Comparison of ENCODE assay signal across 10 cellular contexts in genomic region chr6:89299451-89299850, GRCh38. TPM values are rescaled to one million over a fixed set of nuclear protein-coding genes. Genes with fewer than 3 reads are reported as not detected.
DNase-seq lines count a peak whose midpoint lies in the region; ATAC-seq and TF ChIP-seq lines count a peak whose summit lies in the region.
"Had no signal": no experiment of that assay in that cellular context is flagged by ENCODE, and none has a peak within 500 bp of the region (broad histone marks: within the 10 kb centered on the region; RNA-seq: fewer than 3 reads in every experiment).

No MANE protein-coding gene starts in this region.

- no peaks in the 10 kb centered on the region; the same call in 1 of the 2 replicates for H3K9me2 ChIP-seq in GM23338 (ENCODE audit: insufficient read depth)

- no peak overlapping the region for H3K27ac ChIP-seq in CD4-positive, alpha-beta T cell (ENCODE audit: low read depth, low read length)
- H3K27ac ChIP-seq in GM23338 (ENCODE audit: low read depth), result no peak overlapping the region

- H3K27me3 Mint-ChIP-seq in CD4-positive, alpha-beta T cell, result no peaks in the 10 kb centered on the region
- H3K27me3 Mint-ChIP-seq in GM23338 (ENCODE audit: insufficient read depth, low read depth, poor library complexity), result peaks cover 13% of the 10 kb centered on the region

- H3K4me2 ChIP-seq in GM23338, result no peak overlapping the region

- H4K20me1 ChIP-seq in GM23338 (replicated peaks; ENCODE audit: insufficient read depth), result no peaks in the 10 kb centered on the region

- intact Hi-C loops in CD4-positive, alpha-beta T cell (cut with DNase I, micrococcal nuclease), result loop anchor here in 1 of 2 experiments (2.0 to 5.0 kb wide), 2 partner anchors 53 to 219 kb away; partner anchors contain the start of genes PNRC1 and UBE2J1

- peak overlapping the region; percentile 86 for H3K27ac Mint-ChIP-seq in CD4-positive, alpha-beta T cell
- H3K27ac Mint-ChIP-seq in GM23338, result no peak overlapping the region

- H3K9me3 Mint-ChIP-seq in CD4-positive, alpha-beta T cell, result peaks cover 2% of the 10 kb centered on the region
- H3K9me3 Mint-ChIP-seq in GM23338, result peaks cover 7% of the 10 kb centered on the region; the same call in 1 of the 3 replicates

- no peaks in the 10 kb centered on the region for H3K36me3 Mint-ChIP-seq in CD4-positive, alpha-beta T cell (ENCODE audit: low read depth)
- peaks cover 3% of the 10 kb centered on the region; the same call in 1 of the 3 replicates for H3K36me3 Mint-ChIP-seq in GM23338 (ENCODE audit: low read depth)

- peaks cover 26% of the 10 kb centered on the region for H3K4me1 Mint-ChIP-seq in CD4-positive, alpha-beta T cell (ENCODE audit: low read depth)
- H3K4me1 Mint-ChIP-seq in GM23338, result peaks cover 13% of the 10 kb centered on the region; the same call in 2 of the 3 replicates

- no peaks in the 10 kb centered on the region for H3K27me3 ChIP-seq in CD4-positive, alpha-beta T cell (ENCODE audit: control insufficient read depth, insufficient read depth, low read length)
- H3K27me3 ChIP-seq in GM23338 (ENCODE audit: insufficient read depth), result no peaks in the 10 kb centered on the region

- H3K4me3 Mint-ChIP-seq in CD4-positive, alpha-beta T cell, result no peak overlapping the region
- no peak overlapping the region for H3K4me3 Mint-ChIP-seq in GM23338

- POLR2A ChIA-PET in CD4-positive, alpha-beta T cell (lab: Charles Lee), result interaction anchor here (0.5 to 3.0 kb wide), 4 partner anchors 48 to 1288 kb away, joined by 3 to 32 read pairs (median 3); partner anchors contain the start of genes MAP3K7 and PNRC1

- peaks cover 6% of the 10 kb centered on the region; the same call in 1 of the 2 replicates for H3K4me1 ChIP-seq in GM23338 (ENCODE audit: insufficient read depth)

- no peaks in the 10 kb centered on the region for H3F3A ChIP-seq in GM23338 (replicated peaks; ENCODE audit: low read depth)

- TF ChIP-seq CTCF in CD4-positive, alpha-beta T cell (IDR thresholded peaks at IDR 0.05), result no peak
- peak; percentile 56 to 65 for TF ChIP-seq CTCF in GM23338 (conservative IDR thresholded peaks at IDR 0.05; ENCODE audit: low read depth in 2 of 2)

- ATAC-seq in CD4-positive, alpha-beta T cell (ENCODE audit: poor library complexity), result no peak
- peak; percentile 86 for ATAC-seq in GM23338
- ATAC-seq in HG02852 (IDR thresholded peaks at IDR 0.05; ENCODE audit: unreplicated experiment), result no peak

- no peaks in the 10 kb centered on the region for H3K36me3 ChIP-seq in GM23338 (ENCODE audit: insufficient read depth)

- H3K9me3 ChIP-seq in CD4-positive, alpha-beta T cell (ENCODE audit: control insufficient read depth, low read length), result no peaks in the 10 kb centered on the region

- CTCF ChIA-PET in CD4-positive, alpha-beta T cell (lab: Charles Lee), result interaction anchor here (1.1 kb wide), 1 partner anchor 73 kb away, joined by 3 read pairs; no protein-coding TSS in a partner anchor

- no peak for DNase-seq in CD4-positive, alpha-beta T cell
- DNase-seq in GM23338 (ENCODE audit: low spot score), result peak; percentile 62
- peak; percentile 33 to 67 for DNase-seq in SW 1271 (lab: John Stamatoyannopoulos, UW)
- DNase-seq in glomerular visceral epithelial cell (ENCODE audit: extremely low spot score), result peak; percentile 37
- no peak for DNase-seq in NCI-H2227 (lab: John Stamatoyannopoulos, UW; ENCODE audit: unreplicated experiment)
- DNase-seq in NCI-H1105 treated with DMSO at 0.1 percent for 48 hours (lab: John Stamatoyannopoulos, UW), result no peak
- no peak for DNase-seq in inferior parietal cortex (ENCODE audit: extremely low spot score)
- DNase-seq: activated CD4-positive, CD25-positive, alpha-beta regulatory T cell treated with anti-CD3 and anti-CD28 coated beads, Interleukin-2, amount 50 U/mL, for 72 hours had no signal

- H3K4me3 ChIP-seq in GM23338, result no peak overlapping the region

- peak overlapping the region; percentile 13; the same call in 1 of the 2 replicates for H2AFZ ChIP-seq in GM23338

- no peaks in the 10 kb centered on the region for H3K79me2 ChIP-seq in GM23338 (replicated peaks; ENCODE audit: insufficient read depth)

TF ChIP-seq in GM23338, 12 proteins besides CTCF, POLR2A, EP300 and RAD21 (continues in another document):
- TF ChIP-seq POLR2AphosphoS5 (IDR thresholded peaks at IDR 0.05; ENCODE audit: low read depth) (no peak), ETS1 (IDR thresholded peaks at IDR 0.05) (no peak), REST (IDR thresholded peaks at IDR 0.05; ENCODE audit: unreplicated experiment) (no peak), JUNB (IDR thresholded peaks at IDR 0.05; ENCODE audit: unreplicated experiment) (no peak)

RNA-seq across cellular contexts. Expression of gene GABRR2, which starts 15.6 kb away (rescaled TPM):
- total RNA-seq in CD4-positive, alpha-beta T cell, result under 1 TPM; 0.47 to 0.49 TPM
- total RNA-seq in GM23338 (2014; rRNA removed; shearing (Covaris generic)), result 0.39 TPM in 1 of 2 replicates, not detected in the other
- polyA plus RNA-seq in GM23338 (2016; fragmentation: Nextera tagmentation; extraction: Ambion mirVana), result not detected in 2 replicates
- total RNA-seq: skeletal muscle tissue had no signal

RNA-seq across cellular contexts. Expression of gene UBE2J1, which starts 53.1 kb away (rescaled TPM):
- 10 to 100 TPM; 34.7 to 34.9 TPM for total RNA-seq in CD4-positive, alpha-beta T cell
- total RNA-seq in GM23338 (2014; rRNA removed; shearing (Covaris generic)), result 10.3 and 13.1 TPM in 2 replicates
- polyA plus RNA-seq in GM23338 (2016; fragmentation: Nextera tagmentation; extraction: Ambion mirVana), result 6.4 and 7.5 TPM in 2 replicates

Comparison
In these comparisons a context has a peak if more than half of its experiments do, and no peak if none do; other contexts are left out.
1. DNase-seq: peak in GM23338 (single experiment), SW 1271 (2 of 2) and glomerular visceral epithelial cell (single experiment); none in CD4-positive, alpha-beta T cell (0 of 10), NCI-H2227 (single experiment), NCI-H1105 treated with DMSO at 0.1 percent for 48 hours (single experiment) and inferior parietal cortex (single experiment).